2 cellular contexts compared by ENCODE assay signal in the genomic region with DNA sequence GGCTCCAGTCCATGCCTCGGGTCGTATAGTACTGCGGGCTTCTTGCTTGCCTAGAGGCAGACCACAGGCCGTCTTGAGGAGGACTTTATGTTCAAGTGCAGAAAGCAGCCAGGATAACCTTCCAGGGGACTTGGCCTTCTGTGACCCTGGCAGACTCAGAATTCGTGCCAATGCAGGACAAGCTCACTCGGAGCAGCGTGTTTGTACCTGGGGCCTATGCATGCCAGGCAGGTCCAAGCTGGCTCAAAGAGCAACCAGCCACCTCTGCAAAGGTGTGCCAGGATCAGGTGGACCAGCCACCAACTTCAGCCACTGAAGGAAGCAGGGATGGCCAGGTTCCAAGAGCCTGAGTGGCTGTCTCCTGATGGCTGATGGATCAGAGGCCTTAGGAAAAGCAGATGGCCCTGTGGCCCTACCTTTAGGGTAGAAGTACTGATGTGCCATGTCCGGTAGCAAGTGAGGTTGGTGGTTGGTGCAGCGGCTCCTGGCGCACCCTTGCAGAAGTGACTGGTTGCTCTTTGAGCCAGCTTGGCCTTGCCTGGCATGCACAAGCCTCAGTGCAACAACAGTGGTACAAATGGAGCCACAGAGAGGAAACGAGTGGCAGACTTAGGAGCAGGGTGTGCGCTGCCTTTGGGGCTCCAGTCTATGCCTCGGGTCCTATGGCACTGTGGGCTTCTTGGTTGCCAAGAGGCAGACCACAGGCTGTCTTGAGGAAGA. TPM values are rescaled to one million over a fixed set of nuclear protein-coding genes. Genes with fewer than 3 reads are reported as not detected.
"Had no signal": no experiment of that assay in that cellular context is flagged by ENCODE, and none has a peak within 500 bp of the region (broad histone marks: within the 10 kb centered on the region; RNA-seq: fewer than 3 reads in every experiment).

No MANE protein-coding gene starts in this region.

RNA-seq across cellular contexts. Expression of a gene that starts 58.7 kb away (rescaled TPM):
- total RNA-seq: G401, GM12878 had no signal
- polyA plus RNA-seq: GM12878 had no signal

RNA-seq across cellular contexts. Expression of a gene that starts 58.9 kb away (rescaled TPM):
- total RNA-seq: G401, GM12878 had no signal
- polyA plus RNA-seq: GM12878 had no signal
